ENCODE assay signal across 9 cellular contexts in genomic region chr4:128558896-128559669, GRCh38.
A peak's percentile ranks its signal among the peaks of the same experiment; 100 is the strongest.
DNase-seq lines count a peak whose midpoint lies in the region; ATAC-seq and TF ChIP-seq lines count a peak whose summit lies in the region.
"Had no signal": no experiment of that assay in that cellular context is flagged by ENCODE, and none has a peak within 500 bp of the region (broad histone marks: within the 10 kb centered on the region; RNA-seq: fewer than 3 reads in every experiment).

No MANE protein-coding gene starts in this region.

- H3K4me1 Mint-ChIP-seq in HFFc6 (ENCODE audit: low read depth): peaks cover 49% of the 10 kb centered on the region

- peak overlapping the region; percentile 43 for H3K27ac Mint-ChIP-seq in HFFc6

- DNase-seq in HFFc6 (peak; percentile 26), amniotic epithelial cell (ENCODE audit: low read depth) (peak; percentile 56), iris pigment epithelial cell (ENCODE audit: low read depth) (peak; percentile 31), NCI-H345 (lab: John Stamatoyannopoulos, UW) (no peak), H4 (ENCODE audit: low spot score) (no peak)
- DNase-seq: NCI-H1105 treated with DMSO at 0.1 percent for 48 hours had no signal

- no peak overlapping the region for H3K4me3 ChIP-seq in skeletal muscle tissue (ENCODE audit: low read length in 3 of 3)

- H3K4me1 ChIP-seq in skeletal muscle tissue (ENCODE audit: control insufficient read depth in 3 of 3, insufficient read depth in 3 of 3, low read length in 3 of 3): peaks cover 4 to 11% (median 8%) of the 10 kb centered on the region in 3 donors

- no peak for ATAC-seq in HG03159 (IDR thresholded peaks at IDR 0.05; ENCODE audit: unreplicated experiment)
- no peak for ATAC-seq in GM21619 (IDR thresholded peaks at IDR 0.05; ENCODE audit: unreplicated experiment)

- H3K27me3 Mint-ChIP-seq in HFFc6 (ENCODE audit: insufficient read depth): no peaks in the 10 kb centered on the region; the same call in 1 of the 2 replicates

- peak overlapping the region; percentile 61 for H3K27ac ChIP-seq in skeletal muscle tissue (ENCODE audit: low read depth, low read length)

- H3K9me3 Mint-ChIP-seq in HFFc6: no peaks in the 10 kb centered on the region

- H3K36me3 ChIP-seq in skeletal muscle tissue (ENCODE audit: control insufficient read depth in 3 of 3, insufficient read depth in 3 of 3, low read length in 3 of 3): no peaks in the 10 kb centered on the region

- no peak overlapping the region for H3K9ac ChIP-seq in skeletal muscle tissue (ENCODE audit: low read depth in 1 of 3, low read length in 3 of 3)

- H3K9me3 ChIP-seq in skeletal muscle tissue (ENCODE audit: control insufficient read depth in 3 of 3, low read length in 3 of 3): no peaks in the 10 kb centered on the region

- no peak overlapping the region for H3K4me3 Mint-ChIP-seq in HFFc6

- H3K36me3 Mint-ChIP-seq in HFFc6 (ENCODE audit: low read depth): no peaks in the 10 kb centered on the region

- H3K27me3 ChIP-seq in skeletal muscle tissue (ENCODE audit: control insufficient read depth in 3 of 3, insufficient read depth in 3 of 3, low read length in 3 of 3): no peaks in the 10 kb centered on the region

- no peak for TF ChIP-seq CTCF in HFFc6 (IDR thresholded peaks at IDR 0.05)

Comparison
In these comparisons a context has a peak if more than half of its experiments do, and no peak if none do; other contexts are left out.
1. DNase-seq: peak in HFFc6 (single experiment), amniotic epithelial cell (single experiment) and iris pigment epithelial cell (single experiment); none in NCI-H345 (single experiment) and H4 (single experiment).